12 cellular contexts compared by ENCODE assay signal in genomic region chr11:90113541-90113940, GRCh38. TPM values are rescaled to one million over a fixed set of nuclear protein-coding genes. Genes with fewer than 3 reads are reported as not detected.
DNase-seq lines count a peak whose midpoint lies in the region; ATAC-seq, FAIRE-seq and TF ChIP-seq lines count a peak whose summit lies in the region.
"Had no signal": no experiment of that assay in that cellular context is flagged by ENCODE, and none has a peak within 500 bp of the region (broad histone marks: within the 10 kb centered on the region; RNA-seq: fewer than 3 reads in every experiment).

No MANE protein-coding gene starts in this region.

- DNase-seq in GM06990 (ENCODE audit: extremely low read depth, insufficient read length) (no peak), RCC 7860 (ENCODE audit: low spot score) (peak; percentile 10), fibroblast of the aortic adventitia (ENCODE audit: low read depth) (peak; percentile 10), NCI-H2029 (lab: John Stamatoyannopoulos, UW) (no peak), kidney tubule cell (ENCODE audit: low spot score) (no peak)
- DNase-seq: activated gamma-delta T cell treated with Interleukin-2 at 50 U/mL for 16 hours; GF-D8; naive thymus-derived CD8-positive, alpha-beta T cell had no signal

- H3K27me3 ChIP-seq in GM06990 (replicated peaks; ENCODE audit: control insufficient read depth, insufficient read depth, low read length) = no peaks in the 10 kb centered on the region

- no peaks in the 10 kb centered on the region for H3K36me3 ChIP-seq in GM06990 (ENCODE audit: control insufficient read depth, insufficient read depth, low read length)

- TF ChIP-seq CTCF in GM06990 (IDR thresholded peaks at IDR 0.05; ENCODE audit: insufficient read depth, low read length, poor library complexity, severe bottlenecking) = peak; percentile 14
- peak; percentile 22 for TF ChIP-seq CTCF in fibroblast of the aortic adventitia (IDR thresholded peaks at IDR 0.05; ENCODE audit: insufficient read depth, low read length)

- peak; percentile 92 for FAIRE-seq in A204.1 (lab: Jason Lieb, UNC)
- FAIRE-seq in RCC 7860 (lab: Jason Lieb, UNC) = peak; percentile 88

- H3K4me3 ChIP-seq in GM06990 (replicated peaks; ENCODE audit: low read depth, low read length) (no peak overlapping the region), fibroblast of the aortic adventitia (ENCODE audit: low read depth, low read length) (no peak overlapping the region)
- H3K4me3 ChIP-seq: SK-N-MC had no signal

- ATAC-seq in GM21515 (IDR thresholded peaks at IDR 0.05; ENCODE audit: unreplicated experiment) = no peak
- no peak for ATAC-seq in GM21367 (IDR thresholded peaks at IDR 0.05; ENCODE audit: unreplicated experiment)
- ATAC-seq: naive thymus-derived CD8-positive, alpha-beta T cell had no signal

RNA-seq across cellular contexts. Expression of gene NAALAD2, which starts 20.9 kb away (rescaled TPM):
- total RNA-seq in fibroblast of the aortic adventitia (ENCODE audit: low replicate concordance) = 3.7 and 7.9 TPM in 2 replicates
- total RNA-seq: naive thymus-derived CD8-positive, alpha-beta T cell had no signal

RNA-seq across cellular contexts. Expression of gene UBTFL1, which starts 27.8 kb away (rescaled TPM):
- not detected in 2 replicates for total RNA-seq in fibroblast of the aortic adventitia (ENCODE audit: low replicate concordance)
- total RNA-seq: naive thymus-derived CD8-positive, alpha-beta T cell had no signal

Comparison
In these comparisons a context has a peak if more than half of its experiments do, and no peak if none do; other contexts are left out.
1. DNase-seq: peak in RCC 7860 (single experiment) and fibroblast of the aortic adventitia (single experiment); none in GM06990 (single experiment), NCI-H2029 (single experiment) and kidney tubule cell (single experiment).